In genomic region chr9:87875839-87876545, GRCh38 we compare ENCODE assay signal across 18 cellular contexts. TPM values are rescaled to one million over a fixed set of nuclear protein-coding genes. Genes with fewer than 3 reads are reported as not detected.
A peak's percentile ranks its signal among the peaks of the same experiment; 100 is the strongest.
DNase-seq lines count a peak whose midpoint lies in the region; ATAC-seq and TF ChIP-seq lines count a peak whose summit lies in the region.
"Had no signal": no experiment of that assay in that cellular context is flagged by ENCODE, and none has a peak within 500 bp of the region (broad histone marks: within the 10 kb centered on the region; RNA-seq: fewer than 3 reads in every experiment).

No MANE protein-coding gene starts in this region.

- DNase-seq in DMS 273 (lab: John Stamatoyannopoulos, UW; ENCODE audit: unreplicated experiment) (peak; percentile 26), DMS 273 treated with DMSO at 0.1 percent for 48 hours (lab: John Stamatoyannopoulos, UW) (no peak), Peyer's patch (peak in 2 of 3 donors; percentile 14 to 29), esophagus muscularis mucosa (ENCODE audit: extremely low spot score) (peak; percentile 87), retina (peak; percentile 24), NCI-H146 treated with DMSO at 0.1 percent for 48 hours (lab: John Stamatoyannopoulos, UW; ENCODE audit: unreplicated experiment) (no peak), tibial artery (no peak), lower lobe of right lung (no peak)
- DNase-seq: DMS53, MV-4-11, NCI-H1417 treated with DMSO at 0.1 percent for 48 hours, NCI-H2081, NCI-H524 treated with DMSO at 0.1 percent for 48 hours, RPMI8226 had no signal

- no peaks in the 10 kb centered on the region for H3K9me3 ChIP-seq in Peyer's patch
- no peaks in the 10 kb centered on the region for H3K9me3 ChIP-seq in esophagus muscularis mucosa
- H3K9me3 ChIP-seq in tibial artery = no peaks in the 10 kb centered on the region
- H3K9me3 ChIP-seq in lower lobe of right lung = no peaks in the 10 kb centered on the region

- TF ChIP-seq POLR2A in Peyer's patch (IDR thresholded peaks at IDR 0.05) (no peak), esophagus muscularis mucosa (IDR thresholded peaks at IDR 0.05; ENCODE audit: low read depth) (no peak)

- intact Hi-C loops in esophagus muscularis mucosa (cut with DNase I) = no loop called here
- intact Hi-C loops in tibial artery (cut with DNase I; ENCODE audit: low total_unique reads) = no loop called here
- intact Hi-C loops in lower lobe of right lung (cut with DNase I) = no loop called here

- WGBS in esophagus muscularis mucosa = 79% methylated on average over 3 of the region's 5 CpGs

- TF ChIP-seq CTCF in Peyer's patch (IDR thresholded peaks at IDR 0.05) = no peak
- TF ChIP-seq CTCF in esophagus muscularis mucosa (IDR thresholded peaks at IDR 0.05) = no peak
- TF ChIP-seq CTCF in tibial artery (IDR thresholded peaks at IDR 0.05) = no peak
- TF ChIP-seq CTCF in lower lobe of right lung (IDR thresholded peaks at IDR 0.05) = no peak

- H3K4me3 ChIP-seq in Peyer's patch (no peak overlapping the region), esophagus muscularis mucosa (no peak overlapping the region), tibial artery (no peak overlapping the region), lower lobe of right lung (no peak overlapping the region)

- no peaks in the 10 kb centered on the region for H3K27me3 ChIP-seq in Peyer's patch
- H3K27me3 ChIP-seq in esophagus muscularis mucosa = no peaks in the 10 kb centered on the region
- no peaks in the 10 kb centered on the region for H3K27me3 ChIP-seq in tibial artery
- no peaks in the 10 kb centered on the region for H3K27me3 ChIP-seq in lower lobe of right lung (ENCODE audit: low read depth)

- H3K27ac ChIP-seq in Peyer's patch = no peak overlapping the region
- no peak overlapping the region for H3K27ac ChIP-seq in esophagus muscularis mucosa (replicated peaks in 1 of 4)
- H3K27ac ChIP-seq in tibial artery = no peak overlapping the region
- H3K27ac ChIP-seq in lower lobe of right lung = no peak overlapping the region
- H3K27ac ChIP-seq: 22Rv1, C4-2B had no signal

- H3K36me3 ChIP-seq in Peyer's patch = no peaks in the 10 kb centered on the region
- H3K36me3 ChIP-seq in esophagus muscularis mucosa = no peaks in the 10 kb centered on the region
- H3K36me3 ChIP-seq in tibial artery = no peaks in the 10 kb centered on the region
- no peaks in the 10 kb centered on the region for H3K36me3 ChIP-seq in lower lobe of right lung

- TF ChIP-seq EP300 in esophagus muscularis mucosa (IDR thresholded peaks at IDR 0.05) = no peak

- H3K4me1 ChIP-seq in Peyer's patch (no peaks in the 10 kb centered on the region), esophagus muscularis mucosa (peaks cover 0 to 26% (median 19%) of the 10 kb centered on the region in 4 donors), tibial artery (peaks cover 0 to 12% (median 0%) of the 10 kb centered on the region in 4 donors), lower lobe of right lung (no peaks in the 10 kb centered on the region)

- no peak for ATAC-seq in lower lobe of right lung

RNA-seq across cellular contexts. Expression of gene SPATA31E1, which starts 6.7 kb away (rescaled TPM):
- total RNA-seq in Peyer's patch (not detected), esophagus muscularis mucosa (not detected), lower lobe of right lung (not detected)
- total RNA-seq: HT1080, OCI-LY7 had no signal

RNA-seq across cellular contexts. Expression of gene SPATA31C1, which starts 41.8 kb away (rescaled TPM):
- total RNA-seq in Peyer's patch (not detected), esophagus muscularis mucosa (not detected), lower lobe of right lung (not detected)
- total RNA-seq: HT1080, OCI-LY7 had no signal

Comparison
In these comparisons a context has a peak if more than half of its experiments do, and no peak if none do; other contexts are left out.
1. DNase-seq: peak in DMS 273 (single experiment), Peyer's patch (2 of 3), esophagus muscularis mucosa (single experiment) and retina (single experiment); none in DMS 273 treated with DMSO at 0.1 percent for 48 hours (single experiment), NCI-H146 treated with DMSO at 0.1 percent for 48 hours (single experiment), tibial artery (0 of 2) and lower lobe of right lung (single experiment).